In genomic region chr22:30891443-30891755, GRCh38 we compare ENCODE assay signal across 11 cellular contexts.
"Had no signal": no experiment of that assay in that cellular context is flagged by ENCODE, and none has a peak within 500 bp of the region (broad histone marks: within the 10 kb centered on the region; RNA-seq: fewer than 3 reads in every experiment).

No MANE protein-coding gene starts in this region.

- H3K36me3 ChIP-seq: neutrophil, right lobe of liver, thyroid gland had no signal

- H3K27ac ChIP-seq: ascending aorta, epithelial cell of prostate, gastroesophageal sphincter, neutrophil, right lobe of liver, thyroid gland had no signal

- H3K9me3 Mint-ChIP-seq: activated naive CD8-positive, alpha-beta T cell treated with anti-CD3 and anti-CD28 coated beads, Interleukin-2, amount 50 U/mL, for 24 hours had no signal

- H3K4me1 ChIP-seq: ascending aorta, gastroesophageal sphincter, thyroid gland had no signal

- H3K4me3 Mint-ChIP-seq: activated naive CD8-positive, alpha-beta T cell treated with anti-CD3 and anti-CD28 coated beads, Interleukin-2, amount 50 U/mL, for 24 hours had no signal

- H3K27me3 ChIP-seq: ascending aorta, gastroesophageal sphincter, neutrophil, right lobe of liver, thyroid gland had no signal

- H3K4me3 ChIP-seq: ascending aorta, gastroesophageal sphincter, right lobe of liver, thyroid gland had no signal

- H3K27me3 Mint-ChIP-seq: activated naive CD8-positive, alpha-beta T cell treated with anti-CD3 and anti-CD28 coated beads, Interleukin-2, amount 50 U/mL, for 24 hours had no signal

- H3K27ac Mint-ChIP-seq: activated naive CD8-positive, alpha-beta T cell treated with anti-CD3 and anti-CD28 coated beads, Interleukin-2, amount 50 U/mL, for 24 hours had no signal

- DNase-seq: activated CD4-positive, alpha-beta T cell treated with anti-CD3 and anti-CD28 coated beads, Interleukin-2, amount 50 U/mL, for 1 hour; activated naive CD8-positive, alpha-beta T cell treated with anti-CD3 and anti-CD28 coated beads, Interleukin-2, amount 50 U/mL, for 24 hours; cortex of kidney; effector memory CD4-positive, alpha-beta T cell; stimulated activated CD4-positive, alpha-beta T cell treated with anti-CD3 and anti-CD28 coated beads, Interleukin-2, amount 100 ng/mL, for 24 hours; thyroid gland had no signal

- H3K9me3 ChIP-seq: ascending aorta, gastroesophageal sphincter, neutrophil, right lobe of liver, thyroid gland had no signal
